In the genomic region with DNA sequence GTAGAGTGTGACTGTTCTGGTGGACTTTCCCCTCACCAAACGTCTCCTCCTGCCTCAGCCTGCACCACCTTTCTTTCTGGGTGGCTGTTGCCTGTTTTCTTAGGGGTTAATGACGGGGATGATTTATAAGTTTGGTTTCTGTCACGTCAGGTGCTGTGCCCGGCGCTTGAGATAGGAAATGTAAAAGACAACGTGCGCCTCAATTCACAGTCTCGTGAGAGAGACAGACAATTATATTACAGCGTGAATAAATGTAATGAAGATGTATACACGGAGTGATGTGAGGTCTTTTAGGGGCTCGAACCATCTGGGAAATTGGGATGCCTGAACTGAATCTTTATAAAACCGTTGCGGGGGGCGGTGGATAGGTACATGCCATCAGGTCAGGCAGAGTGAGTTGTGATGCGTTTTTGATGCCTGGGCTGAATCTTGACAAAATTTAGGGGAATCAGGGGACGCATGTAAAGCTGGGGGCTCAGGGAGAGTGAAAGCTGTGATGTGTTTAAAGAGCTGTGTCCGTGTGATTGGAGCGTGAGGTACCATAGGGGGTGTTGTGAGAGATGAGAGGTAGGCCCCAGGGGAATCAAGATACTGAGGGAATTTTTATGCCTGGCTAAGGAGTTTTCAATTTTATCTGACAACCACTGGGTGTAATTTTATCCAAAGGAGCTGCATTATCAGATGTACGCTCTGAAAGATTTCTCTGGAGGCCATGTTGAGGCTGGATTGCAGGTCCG, we compare ENCODE assay signal across 8 cellular contexts.
DNase-seq lines count a peak whose midpoint lies in the region; ATAC-seq lines count a peak whose summit lies in the region.

No MANE protein-coding gene starts in this region.

- H3K9me3 ChIP-seq in mucosa of rectum (ENCODE audit: control insufficient read depth in 2 of 2, low read length in 2 of 2) = no peaks in the 10 kb centered on the region

- no peak for ATAC-seq in HG02840 (IDR thresholded peaks at IDR 0.05; ENCODE audit: low FRiP score, unreplicated experiment)

- H3K9ac ChIP-seq in mucosa of rectum (ENCODE audit: low read depth in 1 of 2, low read length in 2 of 2) = peak overlapping the region; percentile 86 to 96

- peak overlapping the region; percentile 92 to 99 for H3K4me3 ChIP-seq in mucosa of rectum (ENCODE audit: low read length in 2 of 2)

- peak; percentile 37 for DNase-seq in stimulated activated CD4-positive, alpha-beta T cell treated with anti-CD3 and anti-CD28 coated beads, Interleukin-2, amount 100 ng/mL, for 4 hours (ENCODE audit: low read depth)
- no peak for DNase-seq in stimulated activated CD4-positive, alpha-beta T cell treated with anti-CD3 and anti-CD28 coated beads, Interleukin-12 subunit alpha, Interleukin-12 subunit beta, amount 100 ng/mL, for 4 hours
- DNase-seq in NCI-H69 (lab: John Stamatoyannopoulos, UW) = peak; percentile 56
- no peak for DNase-seq in NCI-H446 (lab: John Stamatoyannopoulos, UW)
- DNase-seq in OCI-M2 (lab: John Stamatoyannopoulos, UW; ENCODE audit: unreplicated experiment) = no peak

- H3K27ac ChIP-seq in cingulate gyrus (ENCODE audit: low read depth, low read length) = peak overlapping the region; percentile 92
- H3K27ac ChIP-seq in mucosa of rectum (ENCODE audit: low read depth in 2 of 2, low read length in 2 of 2) = peak overlapping the region; percentile 92 to 97

- H3K27me3 ChIP-seq in mucosa of rectum (ENCODE audit: control insufficient read depth in 2 of 2, insufficient read depth in 2 of 2, low read length in 2 of 2) = no peaks in the 10 kb centered on the region

- peaks cover 0 to 3% of the 10 kb centered on the region in 2 donors for H3K36me3 ChIP-seq in mucosa of rectum (ENCODE audit: control insufficient read depth in 2 of 2, insufficient read depth in 2 of 2, low read length in 2 of 2)

- H3K4me1 ChIP-seq in mucosa of rectum (ENCODE audit: control insufficient read depth in 2 of 2, insufficient read depth in 2 of 2, low read length in 2 of 2) = peaks cover 6 to 7% of the 10 kb centered on the region in 2 donors

Comparison
In these comparisons a context has a peak if more than half of its experiments do, and no peak if none do; other contexts are left out.
1. DNase-seq: peak in stimulated activated CD4-positive, alpha-beta T cell treated with anti-CD3 and anti-CD28 coated beads, Interleukin-2, amount 100 ng/mL, for 4 hours (single experiment) and NCI-H69 (single experiment); none in stimulated activated CD4-positive, alpha-beta T cell treated with anti-CD3 and anti-CD28 coated beads, Interleukin-12 subunit alpha, Interleukin-12 subunit beta, amount 100 ng/mL, for 4 hours (single experiment), NCI-H446 (0 of 2) and OCI-M2 (single experiment).